ENCODE assay signal across 1 cellular context in the genomic region with DNA sequence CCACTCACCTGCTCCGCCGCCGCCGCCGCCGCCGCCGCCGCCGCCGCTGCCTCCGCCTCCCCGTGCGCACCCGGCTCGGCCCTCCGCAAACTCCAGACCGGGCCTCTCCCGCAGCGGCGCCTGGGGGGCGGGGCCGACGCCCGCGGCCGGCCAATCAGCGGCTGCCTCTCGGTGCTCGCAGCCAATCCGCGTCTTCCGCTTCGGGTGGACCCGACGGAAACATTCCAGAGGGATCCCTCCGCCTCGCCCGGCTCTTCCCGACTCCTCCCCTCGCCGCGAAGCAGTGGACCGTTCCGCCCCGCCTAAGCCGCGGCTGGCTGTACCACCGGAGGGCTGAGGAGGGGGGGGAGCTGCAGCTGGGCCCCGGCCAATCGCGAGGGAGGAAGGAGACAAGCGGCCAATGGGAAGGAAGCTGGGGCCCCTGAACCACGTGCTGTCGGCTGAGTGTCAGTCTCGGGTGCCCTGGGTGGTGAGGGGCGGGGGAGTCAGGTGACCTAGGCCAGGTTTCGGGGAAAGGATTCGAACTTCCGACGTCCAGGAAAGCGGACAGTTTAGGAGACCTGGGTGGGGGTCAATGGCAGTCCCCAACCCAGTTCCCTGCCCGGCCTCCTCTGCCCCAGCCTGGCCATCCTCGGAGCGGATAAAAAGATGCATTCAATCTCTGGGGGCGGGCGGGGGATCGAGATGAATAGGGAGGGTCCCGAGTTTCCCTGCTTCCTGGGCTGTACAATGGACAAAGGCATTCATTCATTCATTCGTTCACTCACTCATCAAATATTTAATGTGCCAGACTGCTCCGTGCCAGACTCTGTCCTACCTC.
TF ChIP-seq lines count a peak whose summit lies in the region.

A gene with protein sequence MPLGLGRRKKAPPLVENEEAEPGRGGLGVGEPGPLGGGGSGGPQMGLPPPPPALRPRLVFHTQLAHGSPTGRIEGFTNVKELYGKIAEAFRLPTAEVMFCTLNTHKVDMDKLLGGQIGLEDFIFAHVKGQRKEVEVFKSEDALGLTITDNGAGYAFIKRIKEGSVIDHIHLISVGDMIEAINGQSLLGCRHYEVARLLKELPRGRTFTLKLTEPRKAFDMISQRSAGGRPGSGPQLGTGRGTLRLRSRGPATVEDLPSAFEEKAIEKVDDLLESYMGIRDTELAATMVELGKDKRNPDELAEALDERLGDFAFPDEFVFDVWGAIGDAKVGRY (minus strand): TSS at position 99 of the 820 bp plus-strand sequence. CDS start 13,151 bp downstream, outside the sequence.

TF ChIP-seq in A549, 52 proteins besides CTCF, POLR2A, EP300 and RAD21 (continued from another document):
- TF ChIP-seq BCL3 (IDR thresholded peaks at IDR 0.05) (no peak), NFE2L2 (conservative IDR thresholded peaks at IDR 0.05; ENCODE audit: low read length) (no peak), CHD2 (IDR thresholded peaks at IDR 0.05; ENCODE audit: low read length, partially characterized antibody) (no peak), KDM5A (IDR thresholded peaks at IDR 0.05) (no peak), RFX5 (IDR thresholded peaks at IDR 0.05) (no peak; the same call in none of the 2 replicates), KDM1A (IDR thresholded peaks at IDR 0.05; ENCODE audit: low read depth) (no peak), HOXB13 (CRISPR knock-in tag; IDR thresholded peaks at IDR 0.05; ENCODE audit: low read depth) (no peak), FOXS1 (CRISPR knock-in tag; IDR thresholded peaks at IDR 0.05) (no peak), HOXA7 (CRISPR knock-in tag; IDR thresholded peaks at IDR 0.05) (no peak), MYC (IDR thresholded peaks at IDR 0.05; ENCODE audit: borderline replicate concordance, low read length) (0 out of 2 replicates have a peak, but pooled peaks have one; percentile 38), HMGXB4 (CRISPR knock-in tag; IDR thresholded peaks at IDR 0.05; ENCODE audit: borderline replicate concordance) (no peak), CHD4 (IDR thresholded peaks at IDR 0.05; ENCODE audit: borderline replicate concordance) (no peak), TP53 (CRISPR knock-in tag; IDR thresholded peaks at IDR 0.05) (no peak), CBX2 (IDR thresholded peaks at IDR 0.05; ENCODE audit: borderline replicate concordance, low read depth) (no peak), ZNF302 (CRISPR knock-in tag; IDR thresholded peaks at IDR 0.05) (no peak), NPAS2 (CRISPR knock-in tag; IDR thresholded peaks at IDR 0.05; ENCODE audit: borderline replicate concordance) (no peak), HOXB5 (CRISPR knock-in tag; IDR thresholded peaks at IDR 0.05) (no peak), FOSB (CRISPR knock-in tag; IDR thresholded peaks at IDR 0.05) (no peak), ZC3H11A (IDR thresholded peaks at IDR 0.05) (no peak), JUN (IDR thresholded peaks at IDR 0.05) (0 out of 5 replicates have a peak, but pooled peaks have one; percentile 21 to 41), MAX (IDR thresholded peaks at IDR 0.05) (peak; percentile 92), HDAC2 (IDR thresholded peaks at IDR 0.05) (no peak), CBX8 (IDR thresholded peaks at IDR 0.05) (no peak), ZFP36 (IDR thresholded peaks at IDR 0.05; ENCODE audit: borderline replicate concordance, partially characterized antibody) (no peak)
- TF ChIP-seq, protein P1, sequence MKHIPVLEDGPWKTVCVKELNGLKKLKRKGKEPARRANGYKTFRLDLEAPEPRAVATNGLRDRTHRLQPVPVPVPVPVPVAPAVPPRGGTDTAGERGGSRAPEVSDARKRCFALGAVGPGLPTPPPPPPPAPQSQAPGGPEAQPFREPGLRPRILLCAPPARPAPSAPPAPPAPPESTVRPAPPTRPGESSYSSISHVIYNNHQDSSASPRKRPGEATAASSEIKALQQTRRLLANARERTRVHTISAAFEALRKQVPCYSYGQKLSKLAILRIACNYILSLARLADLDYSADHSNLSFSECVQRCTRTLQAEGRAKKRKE (CRISPR knock-in tag; IDR thresholded peaks at IDR 0.05; ENCODE audit: low read depth): no peak
- TF ChIP-seq, protein P2, sequence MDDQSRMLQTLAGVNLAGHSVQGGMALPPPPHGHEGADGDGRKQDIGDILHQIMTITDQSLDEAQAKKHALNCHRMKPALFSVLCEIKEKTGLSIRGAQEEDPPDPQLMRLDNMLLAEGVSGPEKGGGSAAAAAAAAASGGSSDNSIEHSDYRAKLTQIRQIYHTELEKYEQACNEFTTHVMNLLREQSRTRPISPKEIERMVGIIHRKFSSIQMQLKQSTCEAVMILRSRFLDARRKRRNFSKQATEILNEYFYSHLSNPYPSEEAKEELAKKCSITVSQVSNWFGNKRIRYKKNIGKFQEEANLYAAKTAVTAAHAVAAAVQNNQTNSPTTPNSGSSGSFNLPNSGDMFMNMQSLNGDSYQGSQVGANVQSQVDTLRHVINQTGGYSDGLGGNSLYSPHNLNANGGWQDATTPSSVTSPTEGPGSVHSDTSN (IDR thresholded peaks at IDR 0.05): peak; percentile 70; the same call in 1 of the 2 replicates
- TF ChIP-seq, protein P3, sequence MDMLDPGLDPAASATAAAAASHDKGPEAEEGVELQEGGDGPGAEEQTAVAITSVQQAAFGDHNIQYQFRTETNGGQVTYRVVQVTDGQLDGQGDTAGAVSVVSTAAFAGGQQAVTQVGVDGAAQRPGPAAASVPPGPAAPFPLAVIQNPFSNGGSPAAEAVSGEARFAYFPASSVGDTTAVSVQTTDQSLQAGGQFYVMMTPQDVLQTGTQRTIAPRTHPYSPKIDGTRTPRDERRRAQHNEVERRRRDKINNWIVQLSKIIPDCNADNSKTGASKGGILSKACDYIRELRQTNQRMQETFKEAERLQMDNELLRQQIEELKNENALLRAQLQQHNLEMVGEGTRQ (IDR thresholded peaks at IDR 0.05): peak; percentile 95
